8 cellular contexts compared by ENCODE assay signal in genomic region chr3:65342084-65342683, GRCh38.
DNase-seq lines count a peak whose midpoint lies in the region; ATAC-seq, FAIRE-seq and TF ChIP-seq lines count a peak whose summit lies in the region.

No MANE protein-coding gene starts in this region.

- POLR2A ChIA-PET in A673 (lab: Charles Lee; ENCODE audit: low non-redundant PET): no interaction called here

- H3K27ac Mint-ChIP-seq in stimulated activated effector memory CD8-positive, alpha-beta T cell treated with anti-CD3 and anti-CD28 coated beads, Interleukin-12 subunit alpha, Interleukin-12 subunit beta, amount 100 ng/mL, for 72 hours: no peak overlapping the region

- H3K27ac ChIP-seq in A673 (ENCODE audit: low read depth, low read length, poor library complexity, severe bottlenecking) (no peak overlapping the region), VCaP (no peak overlapping the region)

- DNase-seq in A673 (ENCODE audit: low spot score): peak; percentile 59
- no peak for DNase-seq in GM12892 (ENCODE audit: insufficient read length)
- peak; percentile 26 for DNase-seq in HTR-8/SVneo (ENCODE audit: insufficient read length, low spot score)
- peak; percentile 72 for DNase-seq in left ventricle myocardium superior
- peak in 1 of 2 donors; percentile 49 for DNase-seq in stimulated activated effector memory CD8-positive, alpha-beta T cell treated with anti-CD3 and anti-CD28 coated beads, Interleukin-12 subunit alpha, Interleukin-12 subunit beta, amount 100 ng/mL, for 72 hours (ENCODE audit: low spot score in 2 of 2)
- DNase-seq in effector CD4-positive, alpha-beta T cell: no peak

- intact Hi-C loops in A673 (cut with micrococcal nuclease; ENCODE audit: unreplicated experiment) (loop anchor here (5.0 kb wide), 1 partner anchor 855 kb away; no protein-coding TSS in a partner anchor), left ventricle myocardium superior (cut with micrococcal nuclease) (no loop called here)

- no peak overlapping the region for H3K4me3 ChIP-seq in A673 (ENCODE audit: low read depth, low read length, poor library complexity, severe bottlenecking)

- CTCF ChIA-PET in A673 (lab: Charles Lee): no interaction called here

- BruUV-seq in A673 (replicated peaks; lab: Mats Ljungman, UMichigan): no TSS peak

- peaks cover 19% of the 10 kb centered on the region for H3K9me3 Mint-ChIP-seq in stimulated activated effector memory CD8-positive, alpha-beta T cell treated with anti-CD3 and anti-CD28 coated beads, Interleukin-12 subunit alpha, Interleukin-12 subunit beta, amount 100 ng/mL, for 72 hours

- H3K4me1 Mint-ChIP-seq in stimulated activated effector memory CD8-positive, alpha-beta T cell treated with anti-CD3 and anti-CD28 coated beads, Interleukin-12 subunit alpha, Interleukin-12 subunit beta, amount 100 ng/mL, for 72 hours: no peaks in the 10 kb centered on the region

- no peaks in the 10 kb centered on the region for H3K36me3 ChIP-seq in A673 (ENCODE audit: insufficient read depth, low read length, poor library complexity, severe bottlenecking)

- H3K27me3 ChIP-seq in A673 (replicated peaks; ENCODE audit: insufficient read depth, low read depth, low read length, poor library complexity): no peaks in the 10 kb centered on the region

- H3K36me3 Mint-ChIP-seq in stimulated activated effector memory CD8-positive, alpha-beta T cell treated with anti-CD3 and anti-CD28 coated beads, Interleukin-12 subunit alpha, Interleukin-12 subunit beta, amount 100 ng/mL, for 72 hours: no peaks in the 10 kb centered on the region

- no peak overlapping the region for H3K4me3 Mint-ChIP-seq in stimulated activated effector memory CD8-positive, alpha-beta T cell treated with anti-CD3 and anti-CD28 coated beads, Interleukin-12 subunit alpha, Interleukin-12 subunit beta, amount 100 ng/mL, for 72 hours

- H3K9me3 ChIP-seq in A673 (ENCODE audit: low read depth, low read length, poor library complexity, severe bottlenecking): no peaks in the 10 kb centered on the region

- peak; percentile 70 for TF ChIP-seq CTCF in A673 (conservative IDR thresholded peaks at IDR 0.05; ENCODE audit: low read depth, low read length)
- TF ChIP-seq CTCF in VCaP (conservative IDR thresholded peaks at IDR 0.05): peak; percentile 66

- H3K4me1 ChIP-seq in A673 (ENCODE audit: insufficient read depth, low read length, poor library complexity, severe bottlenecking): no peaks in the 10 kb centered on the region

- peak; percentile 78 for FAIRE-seq in GM12892 (lab: Jason Lieb, UNC)
- FAIRE-seq in HTR-8/SVneo (lab: Jason Lieb, UNC): no peak

- TF ChIP-seq POLR2A in GM12892 (IDR thresholded peaks at IDR 0.05; ENCODE audit: low read depth, low read length): no peak

- ATAC-seq in left ventricle myocardium superior (peak; percentile 69), HG03457 (IDR thresholded peaks at IDR 0.05; ENCODE audit: unreplicated experiment) (no peak)
- ATAC-seq in stimulated activated effector memory CD8-positive, alpha-beta T cell treated with anti-CD3 and anti-CD28 coated beads, Interleukin-12 subunit alpha, Interleukin-12 subunit beta, amount 100 ng/mL, for 72 hours: peak; percentile 51

Comparison
In these comparisons a context has a peak if more than half of its experiments do, and no peak if none do; other contexts are left out.
1. DNase-seq: peak in A673 (single experiment), HTR-8/SVneo (single experiment) and left ventricle myocardium superior (single experiment); none in GM12892 (single experiment) and effector CD4-positive, alpha-beta T cell (single experiment).